13 cellular contexts compared by ENCODE assay signal in genomic region chr1:171460018-171460585, GRCh38.
"Had no signal": no experiment of that assay in that cellular context is flagged by ENCODE, and none has a peak within 500 bp of the region (broad histone marks: within the 10 kb centered on the region; RNA-seq: fewer than 3 reads in every experiment).

No MANE protein-coding gene starts in this region.

- DNase-seq: effector memory CD8-positive, alpha-beta T cell; esophagus squamous epithelium; kidney; left colon; mammary epithelial cell; naive thymus-derived CD4-positive, alpha-beta T cell; nephron progenitor cell; psoas muscle; sigmoid colon; stimulated activated CD4-positive, alpha-beta T cell treated with anti-CD3 and anti-CD28 coated beads, Interleukin-12 subunit alpha, Interleukin-12 subunit beta, amount 100 ng/mL, for 4 hours; stimulated activated naive CD4-positive, alpha-beta T cell treated with Interleukin-2 at 50 U/mL for 16 hours; trophoblast cell had no signal

- H3K4me3 ChIP-seq: esophagus squamous epithelium, psoas muscle, sigmoid colon, skin epidermis had no signal

- ATAC-seq: effector memory CD8-positive, alpha-beta T cell; left colon; naive thymus-derived CD4-positive, alpha-beta T cell; psoas muscle had no signal
